Comparison of ENCODE assay signal across 21 cellular contexts in genomic region chr7:21980921-21981320, GRCh38.
"Had no signal": no experiment of that assay in that cellular context is flagged by ENCODE, and none has a peak within 500 bp of the region (broad histone marks: within the 10 kb centered on the region; RNA-seq: fewer than 3 reads in every experiment).

No MANE protein-coding gene starts in this region.

- H3K9me3 Mint-ChIP-seq: naive thymus-derived CD8-positive, alpha-beta T cell; neural progenitor cell had no signal

- H3K27ac Mint-ChIP-seq: neural progenitor cell had no signal

- ATAC-seq: esophagus mucosa; gastroesophageal sphincter; left colon; mucosa of descending colon; naive thymus-derived CD8-positive, alpha-beta T cell had no signal

- H3K27me3 ChIP-seq: gastroesophageal sphincter, hepatocyte, neural progenitor cell, ovary, right atrium auricular region, suprapubic skin, thyroid gland, upper lobe of left lung, uterus had no signal

- DNase-seq: effector CD4-positive, alpha-beta T cell; kidney; left colon; mammary epithelial cell; mucosa of descending colon; naive thymus-derived CD8-positive, alpha-beta T cell; nucleus accumbens; ovary; stimulated activated CD4-positive, alpha-beta T cell treated with anti-CD3 and anti-CD28 coated beads, Interleukin-2, amount 100 ng/mL, for 48 hours; stimulated activated naive CD4-positive, alpha-beta T cell treated with Interleukin-2 at 50 U/mL for 16 hours; thyroid gland; upper lobe of left lung; uterus had no signal

- H3K36me3 ChIP-seq: gastroesophageal sphincter, neural progenitor cell, ovary, right atrium auricular region, suprapubic skin, thyroid gland, upper lobe of left lung, uterus had no signal

- H3K4me3 Mint-ChIP-seq: naive thymus-derived CD8-positive, alpha-beta T cell; neural progenitor cell had no signal

- H3K9me3 ChIP-seq: gastroesophageal sphincter, mucosa of descending colon, ovary, right atrium auricular region, suprapubic skin, thyroid gland, upper lobe of left lung, uterus had no signal

- H3K4me3 ChIP-seq: coronary artery, gastroesophageal sphincter, hepatocyte, mucosa of descending colon, neural progenitor cell, ovary, right atrium auricular region, smooth muscle cell, suprapubic skin, thyroid gland, upper lobe of left lung, uterus had no signal

- H3K36me3 Mint-ChIP-seq: naive thymus-derived CD8-positive, alpha-beta T cell; neural progenitor cell had no signal

- H3K4me1 Mint-ChIP-seq: naive thymus-derived CD8-positive, alpha-beta T cell had no signal

- H2AFZ ChIP-seq: hepatocyte had no signal

- H3K27me3 Mint-ChIP-seq: naive thymus-derived CD8-positive, alpha-beta T cell had no signal

- H3K79me2 ChIP-seq: hepatocyte had no signal

- H3K4me2 ChIP-seq: hepatocyte, neural progenitor cell, smooth muscle cell had no signal

- H3K4me1 ChIP-seq: gastroesophageal sphincter, neural progenitor cell, right atrium auricular region, suprapubic skin, upper lobe of left lung, uterus had no signal

- H3K27ac ChIP-seq: coronary artery, gastroesophageal sphincter, hepatocyte, neural progenitor cell, ovary, right atrium auricular region, suprapubic skin, thyroid gland, upper lobe of left lung, uterus had no signal
